9 cellular contexts compared by ENCODE assay signal in genomic region chr2:190382851-190383250, GRCh38. TPM values are rescaled to one million over a fixed set of nuclear protein-coding genes. Genes with fewer than 3 reads are reported as not detected.
DNase-seq lines count a peak whose midpoint lies in the region; ATAC-seq, FAIRE-seq and TF ChIP-seq lines count a peak whose summit lies in the region.
"Had no signal": no experiment of that assay in that cellular context is flagged by ENCODE, and none has a peak within 500 bp of the region (broad histone marks: within the 10 kb centered on the region; RNA-seq: fewer than 3 reads in every experiment).

No MANE protein-coding gene starts in this region.

- H2AFZ ChIP-seq in Karpas-422 (ENCODE audit: low read length) (no peak overlapping the region), endothelial cell of umbilical vein (ENCODE audit: low read depth, low read length) (no peak overlapping the region)

- no peaks in the 10 kb centered on the region for H3K9me2 ChIP-seq in Karpas-422 (replicated peaks; ENCODE audit: insufficient read depth, low read length)

- ATAC-seq in GM21619 (IDR thresholded peaks at IDR 0.05; ENCODE audit: unreplicated experiment), result peak; percentile 90
- ATAC-seq in RWPE2 (ENCODE audit: low read depth), result peak; percentile 77
- ATAC-seq in GM21528 (IDR thresholded peaks at IDR 0.05; ENCODE audit: low FRiP score, unreplicated experiment), result no peak

- dilution Hi-C loops in endothelial cell of umbilical vein (cut with MboI; ENCODE audit: extremely low pct_ligation_motif_present, low sequenced_read_pairs), result no loop called here

- H3K4me2 ChIP-seq in Karpas-422 (ENCODE audit: low read depth, low read length, poor library complexity, severe bottlenecking) (no peak overlapping the region), endothelial cell of umbilical vein (ENCODE audit: insufficient read depth, low read length) (no peak overlapping the region)

- CTCF ChIA-PET in endothelial cell of umbilical vein (lab: Charles Lee), result interaction anchor here (0.7 to 3.5 kb wide), 3 partner anchors 12 to 397 kb away, joined by 3 to 35 read pairs (median 3); no protein-coding TSS in a partner anchor

- no TSS peak for BruUV-seq in endothelial cell of umbilical vein (replicated peaks; lab: Mats Ljungman, UMichigan)

- H3K9me3 ChIP-seq in cardiac muscle cell (ENCODE audit: low read depth) (no peaks in the 10 kb centered on the region), Karpas-422 (ENCODE audit: low read length) (no peaks in the 10 kb centered on the region), RWPE2 (ENCODE audit: severe bottlenecking) (no peaks in the 10 kb centered on the region), endothelial cell of umbilical vein (replicated peaks; ENCODE audit: control insufficient read depth, insufficient read depth, low read length) (no peaks in the 10 kb centered on the region)
- H3K9me3 ChIP-seq: thoracic aorta had no signal

- intact Hi-C loops in cardiac septum (cut with DNase I), result loop anchor here (2.0 to 10.0 kb wide), 2 partner anchors 128 to 402 kb away; no protein-coding TSS in a partner anchor
- intact Hi-C loops in endothelial cell of umbilical vein (cut with micrococcal nuclease), result loop anchor here (1.0 kb wide), 2 partner anchors 128 to 421 kb away; no protein-coding TSS in a partner anchor

- no peaks in the 10 kb centered on the region for H3K79me2 ChIP-seq in Karpas-422 (ENCODE audit: low read length)
- H3K79me2 ChIP-seq in endothelial cell of umbilical vein (ENCODE audit: control insufficient read depth, insufficient read depth, low read length), result no peaks in the 10 kb centered on the region

- no peak overlapping the region for H3K27ac ChIP-seq in cardiac muscle cell
- no peak overlapping the region for H3K27ac ChIP-seq in Karpas-422 (ENCODE audit: low read length)
- no peak overlapping the region for H3K27ac ChIP-seq in RWPE2 (ENCODE audit: poor library complexity, severe bottlenecking)
- H3K27ac ChIP-seq in endothelial cell of umbilical vein (ENCODE audit: insufficient read depth, low read depth, low read length), result no peak overlapping the region
- H3K27ac ChIP-seq: thoracic aorta had no signal

- H3K9me1 ChIP-seq in endothelial cell of umbilical vein (replicated peaks; ENCODE audit: control insufficient read depth, extremely low read depth, insufficient read depth, low read length), result no peaks in the 10 kb centered on the region

- H3K27me3 ChIP-seq in cardiac muscle cell, result no peaks in the 10 kb centered on the region
- H3K27me3 ChIP-seq in Karpas-422 (ENCODE audit: low read length), result no peaks in the 10 kb centered on the region
- no peaks in the 10 kb centered on the region for H3K27me3 ChIP-seq in RWPE2 (ENCODE audit: insufficient read depth, poor library complexity, severe bottlenecking)
- peaks cover 0 to 4% of the 10 kb centered on the region in 2 experiments for H3K27me3 ChIP-seq in endothelial cell of umbilical vein (ENCODE audit: control insufficient read depth in 2 of 2, insufficient read depth in 2 of 2, low read length in 2 of 2)

- H3K4me3 ChIP-seq in cardiac muscle cell (no peak overlapping the region), Karpas-422 (ENCODE audit: low read length) (no peak overlapping the region), RWPE2 (ENCODE audit: severe bottlenecking) (no peak overlapping the region), endothelial cell of umbilical vein (replicated peaks in 1 of 3; ENCODE audit: insufficient read depth in 1 of 3, low read depth in 1 of 3, low read length in 3 of 3) (no peak overlapping the region)
- H3K4me3 ChIP-seq: thoracic aorta had no signal

- POLR2A ChIA-PET in endothelial cell of umbilical vein (lab: Charles Lee), result no interaction called here

- no peaks in the 10 kb centered on the region for H4K20me1 ChIP-seq in Karpas-422 (ENCODE audit: insufficient read depth, low read depth, low read length)
- H4K20me1 ChIP-seq in endothelial cell of umbilical vein (replicated peaks; ENCODE audit: control insufficient read depth, extremely low read depth, insufficient read depth, low read length), result no peaks in the 10 kb centered on the region

- no peak overlapping the region for H3K9ac ChIP-seq in Karpas-422 (ENCODE audit: low read length)
- H3K9ac ChIP-seq in endothelial cell of umbilical vein (replicated peaks; ENCODE audit: extremely low read depth, insufficient read depth, low read length), result no peak overlapping the region

- DNase-seq in cardiac muscle cell (ENCODE audit: low read depth in 1 of 2, low spot score in 1 of 2) (peak; percentile 19 to 58), cardiac septum (ENCODE audit: low spot score) (no peak), Karpas-422 (peak; percentile 82), RWPE2 (ENCODE audit: low spot score) (no peak), endothelial cell of umbilical vein (ENCODE audit: low read depth, low spot score) (peak; percentile 66), non-pigmented ciliary epithelial cell (ENCODE audit: low read depth) (peak; percentile 8)

- TF ChIP-seq POLR2A in endothelial cell of umbilical vein (IDR thresholded peaks at IDR 0.05; ENCODE audit: low read depth, low read length), result no peak

- H3K4me1 ChIP-seq in cardiac muscle cell (ENCODE audit: low read depth) (peaks cover 7% of the 10 kb centered on the region), Karpas-422 (ENCODE audit: low read length) (no peaks in the 10 kb centered on the region), RWPE2 (ENCODE audit: insufficient read depth, poor library complexity, severe bottlenecking) (no peaks in the 10 kb centered on the region), endothelial cell of umbilical vein (ENCODE audit: control insufficient read depth, extremely low read depth, insufficient read depth, low read length) (no peaks in the 10 kb centered on the region)

- peak; percentile 40 for FAIRE-seq in endothelial cell of umbilical vein (lab: Jason Lieb, UNC)

- H3K36me3 ChIP-seq in cardiac muscle cell (no peaks in the 10 kb centered on the region), Karpas-422 (ENCODE audit: insufficient read depth, low read length) (no peaks in the 10 kb centered on the region), RWPE2 (ENCODE audit: low read depth) (no peaks in the 10 kb centered on the region), endothelial cell of umbilical vein (ENCODE audit: control insufficient read depth in 2 of 2, extremely low read depth in 1 of 2, insufficient read depth in 2 of 2, low read length in 2 of 2) (no peaks in the 10 kb centered on the region)
- H3K36me3 ChIP-seq: thoracic aorta had no signal

- TF ChIP-seq CTCF in cardiac muscle cell (IDR thresholded peaks at IDR 0.05; ENCODE audit: low read depth, low read length), result peak; percentile 31
- TF ChIP-seq CTCF in RWPE2 (IDR thresholded peaks at IDR 0.05; ENCODE audit: poor library complexity, severe bottlenecking), result peak; percentile 80
- peak; percentile 21 to 35 for TF ChIP-seq CTCF in endothelial cell of umbilical vein (IDR thresholded peaks at IDR 0.05; ENCODE audit: extremely low read depth in 1 of 2, insufficient read depth in 1 of 2, low read depth in 1 of 2, low read length in 2 of 2)

TF ChIP-seq in endothelial cell of umbilical vein, 7 proteins besides CTCF, POLR2A, EP300 and RAD21:
- no peak for TF ChIP-seq MAX (IDR thresholded peaks at IDR 0.05; ENCODE audit: insufficient read depth, insufficient read length)
- no peak for TF ChIP-seq EZH2 (IDR thresholded peaks at IDR 0.05; ENCODE audit: borderline replicate concordance, low read depth, low read length, severe bottlenecking)
- TF ChIP-seq POLR2AphosphoS5 (IDR thresholded peaks at IDR 0.05; ENCODE audit: insufficient read depth, low read depth, low read length), result no peak
- TF ChIP-seq GATA2 (IDR thresholded peaks at IDR 0.05; ENCODE audit: insufficient read depth, insufficient read length, low read depth, low read length), result no peak
- no peak for TF ChIP-seq MYC (IDR thresholded peaks at IDR 0.05; ENCODE audit: low read depth, low read length)
- no peak for TF ChIP-seq JUN (IDR thresholded peaks at IDR 0.05; ENCODE audit: borderline replicate concordance, insufficient read depth, insufficient read length, low read depth)
- TF ChIP-seq FOS (IDR thresholded peaks at IDR 0.05; ENCODE audit: borderline replicate concordance, insufficient read depth, low read length), result no peak

RNA-seq across cellular contexts. Expression of gene MFSD6, which starts 25.3 kb away (rescaled TPM):
- total RNA-seq in cardiac muscle cell (0.63 and 1.5 TPM in 2 replicates), cardiac septum (14.4 TPM), endothelial cell of umbilical vein (4.5 and 8.2 TPM in 2 replicates)
- polyA plus RNA-seq in cardiac muscle cell (0.62 and 0.64 TPM in 2 replicates), endothelial cell of umbilical vein (2.2 and 4.3 TPM in 2 replicates)
- 65.5 and 65.9 TPM in 2 replicates for total RNA-seq in Karpas-422 (2014; rRNA removed; shearing (Covaris generic); ENCODE audit: low replicate concordance)
- 3.0 and 3.3 TPM in 2 replicates for polyA plus RNA-seq in endothelial cell of umbilical vein (2011; cell fraction: cytosol; rRNA removed)
- 3.0 and 4.5 TPM in 2 replicates for polyA plus RNA-seq in endothelial cell of umbilical vein (2011; cell fraction: nucleus; rRNA removed)
- 1.7 and 2.9 TPM in 2 replicates for polyA plus RNA-seq in endothelial cell of umbilical vein (2012)
- polyA minus RNA-seq in endothelial cell of umbilical vein, result 5.6 and 5.8 TPM in 2 replicates
- polyA minus RNA-seq in endothelial cell of umbilical vein (2011; cell fraction: cytosol; rRNA and poly(A)+ RNA removed), result 8.7 TPM
- polyA minus RNA-seq in endothelial cell of umbilical vein (2011; cell fraction: nucleus; rRNA and poly(A)+ RNA removed), result 5.4 and 5.6 TPM in 2 replicates

RNA-seq across cellular contexts. Expression of gene INPP1, which starts 39.5 kb away (rescaled TPM):
- total RNA-seq in cardiac muscle cell, result 1.1 and 2.9 TPM in 2 replicates
- 3.3 and 11.2 TPM in 2 replicates for polyA plus RNA-seq in cardiac muscle cell
- 12.4 TPM for total RNA-seq in cardiac septum
- total RNA-seq in Karpas-422 (2014; rRNA removed; shearing (Covaris generic); ENCODE audit: low replicate concordance), result 0.89 and 2.8 TPM in 2 replicates
- total RNA-seq in endothelial cell of umbilical vein, result 32.6 and 36.8 TPM in 2 replicates
- polyA plus RNA-seq in endothelial cell of umbilical vein, result 9.3 and 10.6 TPM in 2 replicates
- polyA plus RNA-seq in endothelial cell of umbilical vein (2011; cell fraction: cytosol; rRNA removed), result 15.1 and 15.6 TPM in 2 replicates
- 24.4 and 25.0 TPM in 2 replicates for polyA plus RNA-seq in endothelial cell of umbilical vein (2011; cell fraction: nucleus; rRNA removed)
- 30.3 and 38.4 TPM in 2 replicates for polyA plus RNA-seq in endothelial cell of umbilical vein (2012)
- 8.6 and 11.5 TPM in 2 replicates for polyA minus RNA-seq in endothelial cell of umbilical vein
- polyA minus RNA-seq in endothelial cell of umbilical vein (2011; cell fraction: cytosol; rRNA and poly(A)+ RNA removed), result 6.8 TPM
- polyA minus RNA-seq in endothelial cell of umbilical vein (2011; cell fraction: nucleus; rRNA and poly(A)+ RNA removed), result 14.1 and 15.2 TPM in 2 replicates

Comparison
In these comparisons a context has a peak if more than half of its experiments do, and no peak if none do; other contexts are left out.
1. DNase-seq: peak in cardiac muscle cell (2 of 2), Karpas-422 (single experiment), endothelial cell of umbilical vein (single experiment) and non-pigmented ciliary epithelial cell (single experiment); none in cardiac septum (single experiment) and RWPE2 (single experiment).
2. CTCF ChIP-seq: peak in every context shown above with its lines; median percentile 80 in RWPE2; 31 in cardiac muscle cell; 28 in endothelial cell of umbilical vein.